11 cellular contexts compared by ENCODE assay signal in genomic region chrX:71542825-71543224, GRCh38. TPM values are rescaled to one million over a fixed set of nuclear protein-coding genes. Genes with fewer than 3 reads are reported as not detected.
DNase-seq lines count a peak whose midpoint lies in the region; ATAC-seq and TF ChIP-seq lines count a peak whose summit lies in the region.
"Had no signal": no experiment of that assay in that cellular context is flagged by ENCODE, and none has a peak within 500 bp of the region (broad histone marks: within the 10 kb centered on the region; RNA-seq: fewer than 3 reads in every experiment).

No MANE protein-coding gene starts in this region.

- peak overlapping the region; percentile 98 for H3K27ac Mint-ChIP-seq in activated T-cell treated with anti-CD3 and anti-CD28 coated beads, Interleukin-2, amount 50 U/mL, for 72 hours
- H3K27ac Mint-ChIP-seq in stimulated activated effector memory CD8-positive, alpha-beta T cell treated with anti-CD3 and anti-CD28 coated beads, Interleukin-12 subunit alpha, Interleukin-12 subunit beta, amount 100 ng/mL, for 72 hours: peak overlapping the region; percentile 83
- H3K27ac Mint-ChIP-seq: mesothelial cell of epicardium had no signal

- H3K9me3 Mint-ChIP-seq in activated T-cell treated with anti-CD3 and anti-CD28 coated beads, Interleukin-2, amount 50 U/mL, for 72 hours: no peaks in the 10 kb centered on the region
- H3K9me3 Mint-ChIP-seq in stimulated activated effector memory CD8-positive, alpha-beta T cell treated with anti-CD3 and anti-CD28 coated beads, Interleukin-12 subunit alpha, Interleukin-12 subunit beta, amount 100 ng/mL, for 72 hours: no peaks in the 10 kb centered on the region
- H3K9me3 Mint-ChIP-seq: activated CD4-positive, alpha-beta T cell treated with anti-CD3 and anti-CD28 coated beads, Interleukin-2, amount 10 ng/mL, durations not matched to agents 7 days and 5 days had no signal

- H3K36me3 ChIP-seq in SK-N-MC (ENCODE audit: insufficient read depth, low read length): peaks cover 61% of the 10 kb centered on the region

- DNase-seq in activated T-cell treated with anti-CD3 and anti-CD28 coated beads, Interleukin-2, amount 50 U/mL, for 72 hours: no peak
- no peak for DNase-seq in activated T-cell treated with anti-CD3 and anti-CD28 coated beads for 4 hours
- DNase-seq in SK-N-MC (ENCODE audit: low read depth, low spot score): no peak
- DNase-seq in coronary artery (ENCODE audit: low spot score): no peak
- DNase-seq in stimulated activated effector memory CD8-positive, alpha-beta T cell treated with anti-CD3 and anti-CD28 coated beads, Interleukin-12 subunit alpha, Interleukin-12 subunit beta, amount 100 ng/mL, for 72 hours (ENCODE audit: low spot score in 2 of 2): no peak
- DNase-seq in posterior vena cava (ENCODE audit: low spot score): no peak
- DNase-seq: activated CD4-positive, alpha-beta T cell treated with anti-CD3 and anti-CD28 coated beads, Interleukin-2, amount 10 ng/mL, durations not matched to agents 7 days and 5 days; NCI-H510A had no signal

- peak overlapping the region; percentile 11; the same call in 1 of the 2 replicates for H3K27ac ChIP-seq in SK-N-MC
- peak overlapping the region; percentile 6 to 70 for H3K27ac ChIP-seq in coronary artery

- H3K9ac ChIP-seq in SK-N-MC (ENCODE audit: insufficient read length): no peak overlapping the region

- H3K4me3 ChIP-seq in SK-N-MC (no peak overlapping the region), coronary artery (peak overlapping the region; percentile 33)

- no peak for TF ChIP-seq CTCF in coronary artery (IDR thresholded peaks at IDR 0.05)

- no peaks in the 10 kb centered on the region for H3K9me3 ChIP-seq in SK-N-MC (ENCODE audit: low read depth, low read length)

- H3K4me1 Mint-ChIP-seq in activated T-cell treated with anti-CD3 and anti-CD28 coated beads, Interleukin-2, amount 50 U/mL, for 72 hours (ENCODE audit: low read depth): peaks cover 75% of the 10 kb centered on the region
- peaks cover 46% of the 10 kb centered on the region for H3K4me1 Mint-ChIP-seq in stimulated activated effector memory CD8-positive, alpha-beta T cell treated with anti-CD3 and anti-CD28 coated beads, Interleukin-12 subunit alpha, Interleukin-12 subunit beta, amount 100 ng/mL, for 72 hours

- intact Hi-C loops in posterior vena cava (cut with DNase I): no loop called here

- H3K36me3 Mint-ChIP-seq in activated T-cell treated with anti-CD3 and anti-CD28 coated beads, Interleukin-2, amount 50 U/mL, for 72 hours (ENCODE audit: insufficient read depth in 2 of 2): peaks cover 24 to 55% of the 10 kb centered on the region in 2 donors
- H3K36me3 Mint-ChIP-seq in stimulated activated effector memory CD8-positive, alpha-beta T cell treated with anti-CD3 and anti-CD28 coated beads, Interleukin-12 subunit alpha, Interleukin-12 subunit beta, amount 100 ng/mL, for 72 hours: peaks cover 100% of the 10 kb centered on the region

- H3K27me3 Mint-ChIP-seq in activated T-cell treated with anti-CD3 and anti-CD28 coated beads, Interleukin-2, amount 50 U/mL, for 72 hours (ENCODE audit: low read depth): no peaks in the 10 kb centered on the region
- H3K27me3 Mint-ChIP-seq: activated CD4-positive, alpha-beta T cell treated with anti-CD3 and anti-CD28 coated beads, Interleukin-2, amount 10 ng/mL, durations not matched to agents 7 days and 5 days had no signal

- ATAC-seq in activated T-cell treated with anti-CD3 and anti-CD28 coated beads, Interleukin-2, amount 50 U/mL, for 72 hours (replicated peaks in 1 of 2): peak; percentile 20 to 49
- peak; percentile 58 for ATAC-seq in stimulated activated effector memory CD8-positive, alpha-beta T cell treated with anti-CD3 and anti-CD28 coated beads, Interleukin-12 subunit alpha, Interleukin-12 subunit beta, amount 100 ng/mL, for 72 hours
- ATAC-seq in GM18867 (IDR thresholded peaks at IDR 0.05; ENCODE audit: unreplicated experiment) (no peak), HG02571 (IDR thresholded peaks at IDR 0.05; ENCODE audit: unreplicated experiment) (no peak)

- peak overlapping the region; percentile 85 to 97 for H3K4me3 Mint-ChIP-seq in activated T-cell treated with anti-CD3 and anti-CD28 coated beads, Interleukin-2, amount 50 U/mL, for 72 hours
- peak overlapping the region; percentile 98 for H3K4me3 Mint-ChIP-seq in stimulated activated effector memory CD8-positive, alpha-beta T cell treated with anti-CD3 and anti-CD28 coated beads, Interleukin-12 subunit alpha, Interleukin-12 subunit beta, amount 100 ng/mL, for 72 hours
- H3K4me3 Mint-ChIP-seq: mesothelial cell of epicardium had no signal

RNA-seq across cellular contexts. Expression of gene OGT, which starts 9.9 kb away (rescaled TPM):
- 100 to 1,000 TPM; 702 to 788 TPM for total RNA-seq in activated T-cell treated with anti-CD3 and anti-CD28 coated beads, Interleukin-2, amount 50 U/mL, for 72 hours
- total RNA-seq in posterior vena cava: 100 to 1,000 TPM in 1 of 2 donors, 10 to 100 TPM in 1; 93.0 to 104 TPM

RNA-seq across cellular contexts. Expression of gene GCNA, which starts 35.4 kb away (rescaled TPM):
- total RNA-seq in activated T-cell treated with anti-CD3 and anti-CD28 coated beads, Interleukin-2, amount 50 U/mL, for 72 hours: 1 to 10 TPM; 6.9 to 8.4 TPM
- total RNA-seq in posterior vena cava: 1 to 10 TPM; 1.3 to 1.8 TPM

Comparison
In these comparisons a context has a peak if more than half of its experiments do, and no peak if none do; other contexts are left out.
1. ATAC-seq: peak in activated T-cell treated with anti-CD3 and anti-CD28 coated beads, Interleukin-2, amount 50 U/mL, for 72 hours (2 of 2) and stimulated activated effector memory CD8-positive, alpha-beta T cell treated with anti-CD3 and anti-CD28 coated beads, Interleukin-12 subunit alpha, Interleukin-12 subunit beta, amount 100 ng/mL, for 72 hours (single experiment); none in GM18867 (single experiment) and HG02571 (single experiment).
2. RNA of gene OGT, which starts 9.9 kb away (total RNA-seq): 702 to 788 TPM in activated T-cell treated with anti-CD3 and anti-CD28 coated beads, Interleukin-2, amount 50 U/mL, for 72 hours; 93.0 to 104 TPM in posterior vena cava; every median in the first group is over 4 times any median in the second.